Comparison of ENCODE assay signal across 19 cellular contexts in the genomic region with DNA sequence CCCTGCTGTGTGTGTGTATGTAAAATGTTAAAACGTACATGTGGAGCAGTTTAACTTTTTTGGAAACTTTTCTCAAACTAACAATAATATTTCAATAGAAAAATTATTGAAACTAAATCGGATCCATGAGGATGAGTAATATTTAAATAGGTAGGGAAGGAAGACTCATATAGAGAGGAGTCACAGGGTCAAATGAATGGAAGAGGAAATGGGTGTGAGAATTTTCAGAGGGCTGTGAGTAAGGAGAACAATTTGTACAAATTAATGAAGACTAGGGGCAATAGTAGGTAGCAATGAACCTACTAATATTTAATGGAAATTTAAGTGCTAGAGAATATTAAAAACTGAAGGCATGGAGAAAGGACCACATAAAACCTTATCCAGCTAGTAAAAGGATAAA.
"Had no signal": no experiment of that assay in that cellular context is flagged by ENCODE, and none has a peak within 500 bp of the region (broad histone marks: within the 10 kb centered on the region; RNA-seq: fewer than 3 reads in every experiment).

No MANE protein-coding gene starts in this region.

- ATAC-seq: Right ventricle myocardium inferior, SK-N-SH treated with all-trans-retinoic acid at 6 μM for 48 hours had no signal

- H3K9me3 ChIP-seq: MG63, SJCRH30 had no signal

- H3K27me3 ChIP-seq: MG63, SJCRH30 had no signal

- H3K36me3 ChIP-seq: MG63, SJCRH30 had no signal

- H3K4me1 ChIP-seq: SJCRH30 had no signal

- H3K27ac ChIP-seq: HL-60, SJCRH30 had no signal

- FAIRE-seq: RCC 7860 had no signal

- H3K4me3 ChIP-seq: MG63, SJCRH30 had no signal

- DNase-seq: KBM-7, MG63, NCI-H1436, NCI-H187, NCI-H2081 treated with DMSO at 0.1 percent for 48 hours, NCI-H2171 treated with DMSO at 0.1 percent for 48 hours, NCI-H345, NCI-H446 treated with DMSO at 0.1 percent for 48 hours, NCI-H510A treated with DMSO at 0.1 percent for 48 hours, NCI-H526 treated with DMSO at 0.1 percent for 48 hours, NCI-H774, RPMI8226, SHP77 treated with DMSO at 0.1 percent for 48 hours, SJCRH30, T-helper 1 cell had no signal
